In genomic region chr16:86594712-86595111, GRCh38 we compare ENCODE assay signal across 21 cellular contexts. TPM values are rescaled to one million over a fixed set of nuclear protein-coding genes. Genes with fewer than 3 reads are reported as not detected.
DNase-seq lines count a peak whose midpoint lies in the region; ATAC-seq and TF ChIP-seq lines count a peak whose summit lies in the region.
"Had no signal": no experiment of that assay in that cellular context is flagged by ENCODE, and none has a peak within 500 bp of the region (broad histone marks: within the 10 kb centered on the region; RNA-seq: fewer than 3 reads in every experiment).

No MANE protein-coding gene starts in this region.

- TF ChIP-seq CTCF in chondrocyte (IDR thresholded peaks at IDR 0.05) (no peak), nephron (IDR thresholded peaks at IDR 0.05; ENCODE audit: unreplicated experiment in 3 of 3) (no peak), thoracic aorta (IDR thresholded peaks at IDR 0.05) (no peak)
- no peak for TF ChIP-seq CTCF in CD8-positive, alpha-beta T cell (IDR thresholded peaks at IDR 0.05)

- H3K4me1 ChIP-seq in thoracic aorta (ENCODE audit: control insufficient read depth in 1 of 2, low read depth in 2 of 2): peaks cover 45 to 96% of the 10 kb centered on the region in 2 donors
- peaks cover 3% of the 10 kb centered on the region for H3K4me1 ChIP-seq in CD8-positive, alpha-beta T cell (ENCODE audit: insufficient read depth, low read length)

- H3K36me3 ChIP-seq in thoracic aorta: no peaks in the 10 kb centered on the region
- no peaks in the 10 kb centered on the region for H3K36me3 ChIP-seq in CD8-positive, alpha-beta T cell (ENCODE audit: insufficient read depth, low read length)

- peak overlapping the region; percentile 87 to 94 for H3K27ac ChIP-seq in thoracic aorta
- H3K27ac ChIP-seq in CD8-positive, alpha-beta T cell (ENCODE audit: low read depth, low read length): no peak overlapping the region
- H3K27ac ChIP-seq: C4-2B, KMS-11 had no signal

- no peaks in the 10 kb centered on the region for H3K27me3 ChIP-seq in thoracic aorta (replicated peaks; ENCODE audit: insufficient read depth)
- H3K27me3 ChIP-seq in CD8-positive, alpha-beta T cell (ENCODE audit: insufficient read depth, low read length): no peaks in the 10 kb centered on the region

- H3K9me3 Mint-ChIP-seq in chondrocyte (ENCODE audit: low read depth) (peaks cover 3% of the 10 kb centered on the region), nephron (peaks cover 2% of the 10 kb centered on the region)
- no peaks in the 10 kb centered on the region for H3K9me3 Mint-ChIP-seq in CD8-positive, alpha-beta T cell

- POLR2A ChIA-PET in HEK293T (lab: Yijun Ruan, JAX): interaction anchor here (1.9 kb wide), 1 partner anchor 18 kb away, joined by 5 read pairs; no protein-coding TSS in a partner anchor
- POLR2A ChIA-PET in CD8-positive, alpha-beta T cell (lab: Charles Lee): no interaction called here

- H3K4me1 Mint-ChIP-seq in chondrocyte (ENCODE audit: low read depth) (peaks cover 74% of the 10 kb centered on the region), nephron (peaks cover 40% of the 10 kb centered on the region)
- H3K4me1 Mint-ChIP-seq in CD8-positive, alpha-beta T cell (ENCODE audit: low read depth): peaks cover 7% of the 10 kb centered on the region

- H3K36me3 Mint-ChIP-seq in chondrocyte (ENCODE audit: low read depth) (peaks cover 6% of the 10 kb centered on the region), nephron (ENCODE audit: low read depth) (peaks cover 6% of the 10 kb centered on the region)
- no peaks in the 10 kb centered on the region for H3K36me3 Mint-ChIP-seq in CD8-positive, alpha-beta T cell

- CTCF ChIA-PET in HEK293T (lab: Yijun Ruan, JAX): interaction anchor here (0.6 kb wide), 1 partner anchor 32 kb away, joined by 5 read pairs; no protein-coding TSS in a partner anchor
- CTCF ChIA-PET in CD8-positive, alpha-beta T cell (lab: Charles Lee): no interaction called here

- H3K4me3 ChIP-seq in thoracic aorta: peak overlapping the region; percentile 38
- H3K4me3 ChIP-seq in CD8-positive, alpha-beta T cell (ENCODE audit: low read depth, low read length): no peak overlapping the region

- intact Hi-C loops in CD8-positive, alpha-beta T cell (cut with DNase I, micrococcal nuclease): no loop called here

- DNase-seq in HEK293T (ENCODE audit: extremely low spot score) (no peak), chondrocyte (ENCODE audit: low spot score) (no peak), thoracic aorta (ENCODE audit: low spot score) (no peak), DMS114 treated with DMSO at 0.1 percent for 48 hours (lab: John Stamatoyannopoulos, UW; ENCODE audit: unreplicated experiment) (no peak)
- no peak for DNase-seq in CD8-positive, alpha-beta T cell
- DNase-seq: DMS53, EL, GF-D8, GOT3, HCEC 1CT, NCI-H1092 treated with DMSO at 0.1 percent for 48 hours, NCI-H1436 treated with DMSO at 0.1 percent for 48 hours, NCI-H1930, SIG-M5 had no signal

- H3K27me3 Mint-ChIP-seq in chondrocyte (ENCODE audit: low read depth) (no peaks in the 10 kb centered on the region), nephron (ENCODE audit: low read depth) (peaks cover 76% of the 10 kb centered on the region)
- H3K27me3 Mint-ChIP-seq in CD8-positive, alpha-beta T cell (ENCODE audit: low read depth): peaks cover 33% of the 10 kb centered on the region

- no peak for ATAC-seq in thoracic aorta (ENCODE audit: insufficient number of reproducible peaks, low FRiP score, low read depth)
- ATAC-seq in GM18907 (IDR thresholded peaks at IDR 0.05; ENCODE audit: unreplicated experiment): no peak
- no peak for ATAC-seq in CD8-positive, alpha-beta T cell
- no peak for ATAC-seq in GM19452 (IDR thresholded peaks at IDR 0.05; ENCODE audit: unreplicated experiment)
- ATAC-seq: Panc1 had no signal

- H3K27ac Mint-ChIP-seq in chondrocyte (ENCODE audit: unreplicated experiment) (peak overlapping the region; percentile 86), nephron (peak overlapping the region; percentile 34 to 94 (median 79))
- no peak overlapping the region for H3K27ac Mint-ChIP-seq in CD8-positive, alpha-beta T cell

- H3K9me3 ChIP-seq in thoracic aorta: no peaks in the 10 kb centered on the region
- H3K9me3 ChIP-seq in CD8-positive, alpha-beta T cell (ENCODE audit: low read length): no peaks in the 10 kb centered on the region

- no peak overlapping the region for H3K4me3 Mint-ChIP-seq in chondrocyte (ENCODE audit: unreplicated experiment)
- peak overlapping the region in 1 of 3 experiments; percentile 50 for H3K4me3 Mint-ChIP-seq in nephron
- H3K4me3 Mint-ChIP-seq in CD8-positive, alpha-beta T cell: no peak overlapping the region

TF ChIP-seq in HEK293T, 16 proteins besides CTCF, POLR2A, EP300 and RAD21:
- TF ChIP-seq ARNT (IDR thresholded peaks at IDR 0.05): no peak
- no peak for TF ChIP-seq NFRKB (IDR thresholded peaks at IDR 0.05)
- TF ChIP-seq FOXK2 (IDR thresholded peaks at IDR 0.05): no peak
- TF ChIP-seq CTBP1 (IDR thresholded peaks at IDR 0.05; ENCODE audit: borderline replicate concordance): no peak
- TF ChIP-seq PKNOX1 (IDR thresholded peaks at IDR 0.05): peak; percentile 66
- no peak for TF ChIP-seq HDGF (IDR thresholded peaks at IDR 0.05; ENCODE audit: borderline replicate concordance)
- TF ChIP-seq TARDBP (IDR thresholded peaks at IDR 0.05): no peak
- no peak for TF ChIP-seq L3MBTL2 (conservative IDR thresholded peaks at IDR 0.05)

RNA-seq across cellular contexts. Expression of gene FOXL1, which starts 16.4 kb away (rescaled TPM):
- total RNA-seq in chondrocyte: 7.7 to 10.1 TPM (median 8.1 TPM) in 3 replicates
- total RNA-seq in thoracic aorta: 10 to 100 TPM; 52.1 to 52.8 TPM
- total RNA-seq in CD8-positive, alpha-beta T cell: under 1 TPM in 1 of 2 experiments, not detected in 1; 0.11 TPM

RNA-seq across cellular contexts. Expression of gene FOXC2, which starts 28.1 kb away (rescaled TPM):
- total RNA-seq in chondrocyte (70.4 to 84.2 TPM (median 77.8 TPM) in 3 replicates), thoracic aorta (10 to 100 TPM; 54.5 to 60.7 TPM)
- total RNA-seq in CD8-positive, alpha-beta T cell: under 1 TPM in 1 of 2 experiments, not detected in 1; 0.16 TPM
- total RNA-seq: NCI-H460 had no signal

RNA-seq across cellular contexts. Expression of gene MTHFSD, which starts 39.7 kb away (rescaled TPM):
- total RNA-seq in chondrocyte (8.1 to 13.2 TPM (median 8.5 TPM) in 3 replicates), thoracic aorta (10 to 100 TPM; 25.0 to 30.8 TPM)
- 1 to 10 TPM; 6.2 to 7.8 TPM for total RNA-seq in CD8-positive, alpha-beta T cell

Comparison
In these comparisons a context has a peak if more than half of its experiments do, and no peak if none do; other contexts are left out.
1. RNA of gene FOXC2, which starts 28.1 kb away (total RNA-seq): 70.4 to 84.2 TPM in chondrocyte and 54.5 to 60.7 TPM in thoracic aorta; 0.16 TPM in CD8-positive, alpha-beta T cell; every median in the first group is over 10 times any median in the second.